Comparison of ENCODE assay signal across 9 cellular contexts in the genomic region with DNA sequence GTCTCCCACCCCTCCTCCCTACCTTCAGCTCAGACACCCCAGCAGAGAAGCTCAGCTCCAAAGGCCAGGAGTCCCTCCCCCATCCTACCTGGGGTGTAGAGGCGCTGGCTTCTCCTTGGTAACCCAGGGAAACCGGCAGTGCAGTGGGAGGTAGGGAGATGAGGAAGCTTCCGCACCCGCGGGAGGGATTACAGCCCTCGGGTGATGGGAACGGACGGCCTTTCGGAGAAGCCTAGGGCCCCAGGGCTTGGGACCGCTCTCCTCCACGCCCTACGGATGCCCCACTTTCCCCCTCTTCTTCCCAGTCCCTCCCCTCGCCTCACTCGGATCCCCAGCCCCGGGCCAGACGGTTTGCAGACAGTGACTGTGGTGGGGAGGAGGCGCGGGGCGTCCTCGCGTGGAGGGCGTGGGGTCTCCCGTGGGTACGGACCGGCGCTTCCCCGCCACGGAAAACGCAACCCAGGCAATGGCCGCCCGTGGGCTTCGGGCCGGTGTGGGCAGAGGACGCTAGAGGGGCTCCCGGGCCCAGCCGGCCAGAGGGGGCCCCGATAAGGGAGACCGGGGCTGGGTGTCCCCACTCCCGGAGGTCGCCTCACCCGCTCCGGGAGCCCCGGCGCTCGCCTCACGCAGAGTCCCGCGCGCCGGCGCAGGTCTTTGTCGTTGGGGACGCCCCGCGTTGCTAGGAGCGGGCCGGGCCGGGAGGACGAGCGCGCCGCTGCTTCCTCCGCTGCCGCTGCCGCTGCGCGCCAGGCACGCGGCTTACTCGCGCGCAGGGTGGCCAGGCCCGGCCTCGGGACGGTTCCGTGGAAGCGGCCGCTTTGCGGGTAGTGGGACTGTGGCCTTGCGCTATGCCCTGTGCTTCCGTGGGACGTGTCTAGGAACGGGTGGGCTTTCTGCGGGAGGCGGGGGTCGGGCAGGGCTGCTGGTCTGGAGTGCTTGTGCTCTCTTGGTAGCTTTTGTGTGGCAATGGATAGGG. TPM values are rescaled to one million over a fixed set of nuclear protein-coding genes. Genes with fewer than 3 reads are reported as not detected.
DNase-seq lines count a peak whose midpoint lies in the region; ATAC-seq, FAIRE-seq and TF ChIP-seq lines count a peak whose summit lies in the region.
"Had no signal": no experiment of that assay in that cellular context is flagged by ENCODE, and none has a peak within 500 bp of the region (broad histone marks: within the 10 kb centered on the region; RNA-seq: fewer than 3 reads in every experiment).

No MANE protein-coding gene starts in this region.

- no peaks in the 10 kb centered on the region for H3K9me3 Mint-ChIP-seq in activated CD4-positive, alpha-beta T cell treated with anti-CD3 and anti-CD28 coated beads for 36 hours (ENCODE audit: low read depth)

- peaks cover 0 to 6% (median 0%) of the 10 kb centered on the region in 4 donors for H3K36me3 ChIP-seq in right lobe of liver

- H3K4me3 ChIP-seq in coronary artery (peak overlapping the region; percentile 73), right lobe of liver (peak overlapping the region; percentile 25 to 42 (median 35))

- peaks cover 17% of the 10 kb centered on the region for H3K36me3 Mint-ChIP-seq in activated CD4-positive, alpha-beta T cell treated with anti-CD3 and anti-CD28 coated beads for 36 hours (ENCODE audit: low read depth)

- no peak for TF ChIP-seq POLR2A in right lobe of liver (IDR thresholded peaks at IDR 0.05)

- H3K4me3 Mint-ChIP-seq in activated CD4-positive, alpha-beta T cell treated with anti-CD3 and anti-CD28 coated beads for 36 hours = peak overlapping the region; percentile 33

- H3K27me3 Mint-ChIP-seq in activated CD4-positive, alpha-beta T cell treated with anti-CD3 and anti-CD28 coated beads for 36 hours = peaks cover 31% of the 10 kb centered on the region

- no peak overlapping the region for H3K27ac Mint-ChIP-seq in activated CD4-positive, alpha-beta T cell treated with anti-CD3 and anti-CD28 coated beads for 36 hours

- CTCF ChIA-PET in activated CD4-positive, alpha-beta T cell treated with anti-CD3 and anti-CD28 coated beads for 36 hours (lab: Charles Lee) = interaction anchor here (0.8 to 3.1 kb wide), 9 partner anchors 8 to 175 kb away, joined by 3 to 15 read pairs (median 4); partner anchors contain the start of gene AARS2

- FAIRE-seq in HTR-8/SVneo (lab: Jason Lieb, UNC) (peak; percentile 72), GM19239 (lab: Jason Lieb, UNC) (no peak)
- FAIRE-seq: endometrium had no signal

- no peaks in the 10 kb centered on the region for H3K9me3 ChIP-seq in right lobe of liver

- H3K4me1 ChIP-seq in right lobe of liver = peaks cover 0 to 13% (median 5%) of the 10 kb centered on the region in 4 donors

- H3K27ac ChIP-seq in coronary artery = no peak overlapping the region
- no peak overlapping the region for H3K27ac ChIP-seq in right lobe of liver

- WGBS in right lobe of liver (ENCODE audit: insufficient coverage, low coverage, low lambda C conversion rate, missing lambda C conversion rate) = 5% methylated on average over 7 of the region's 86 CpGs

- intact Hi-C loops in activated CD4-positive, alpha-beta T cell treated with anti-CD3 and anti-CD28 coated beads for 36 hours (cut with DNase I, micrococcal nuclease) = no loop called here
- intact Hi-C loops in right lobe of liver (cut with DNase I) = no loop called here

- H3K27me3 ChIP-seq in right lobe of liver = peaks cover 0 to 14% of the 10 kb centered on the region in 2 donors

- H3K4me1 Mint-ChIP-seq in activated CD4-positive, alpha-beta T cell treated with anti-CD3 and anti-CD28 coated beads for 36 hours = peaks cover 6% of the 10 kb centered on the region

- POLR2A ChIA-PET in activated CD4-positive, alpha-beta T cell treated with anti-CD3 and anti-CD28 coated beads for 36 hours (lab: Charles Lee) = interaction anchor here (0.9 kb wide), 1 partner anchor 8 kb away, joined by 4 read pairs; no protein-coding TSS in a partner anchor

- TF ChIP-seq CTCF in coronary artery (IDR thresholded peaks at IDR 0.05) (no peak), right lobe of liver (IDR thresholded peaks at IDR 0.05) (no peak)

- ATAC-seq in activated CD4-positive, alpha-beta T cell treated with anti-CD3 and anti-CD28 coated beads for 36 hours = peak; percentile 91
- ATAC-seq in right lobe of liver = peak; percentile 69 to 84 (median 70)
- ATAC-seq in HG02571 (IDR thresholded peaks at IDR 0.05; ENCODE audit: unreplicated experiment) = no peak

- peak; percentile 55 for DNase-seq in AG08395 (ENCODE audit: low spot score)
- no peak for DNase-seq in HTR-8/SVneo (ENCODE audit: insufficient read length, low spot score)
- peak; percentile 78 for DNase-seq in activated CD4-positive, alpha-beta T cell treated with anti-CD3 and anti-CD28 coated beads for 36 hours
- no peak for DNase-seq in coronary artery (ENCODE audit: low spot score)
- peak in 1 of 3 donors; percentile 53 for DNase-seq in right lobe of liver
- peak in 2 of 3 donors; percentile 12 to 37 for DNase-seq in stimulated activated CD4-positive, alpha-beta T cell treated with anti-CD3 and anti-CD28 coated beads, TNF-alpha, amount 100 ng/mL, for 1 hour (ENCODE audit: low read depth in 3 of 3, low spot score in 1 of 3)
- DNase-seq in GM19239 (ENCODE audit: insufficient read length, low spot score) = no peak

RNA-seq across cellular contexts. Expression of gene AARS2, which starts 15.8 kb away (rescaled TPM):
- 10 to 100 TPM; 15.2 to 17.5 TPM for total RNA-seq in activated CD4-positive, alpha-beta T cell treated with anti-CD3 and anti-CD28 coated beads for 36 hours
- total RNA-seq in right lobe of liver = 1 to 10 TPM; 5.5 to 9.8 (median 7.0) TPM

RNA-seq across cellular contexts. Expression of gene TMEM151B, which starts 27.1 kb away (rescaled TPM):
- total RNA-seq in activated CD4-positive, alpha-beta T cell treated with anti-CD3 and anti-CD28 coated beads for 36 hours = under 1 TPM in 1 of 2 experiments, not detected in 1; 0.09 TPM
- not detected for total RNA-seq in right lobe of liver

RNA-seq across cellular contexts. Expression of gene NFKBIE, which starts 32.0 kb away (rescaled TPM):
- total RNA-seq in activated CD4-positive, alpha-beta T cell treated with anti-CD3 and anti-CD28 coated beads for 36 hours = 10 to 100 TPM; 17.2 to 19.9 TPM
- total RNA-seq in right lobe of liver = 10 to 100 TPM in 3 of 6 experiments, 1 to 10 TPM in 3; 2.5 to 30.2 (median 10.8) TPM

RNA-seq across cellular contexts. Expression of gene SLC35B2, which starts 40.0 kb away (rescaled TPM):
- total RNA-seq in activated CD4-positive, alpha-beta T cell treated with anti-CD3 and anti-CD28 coated beads for 36 hours = 10 to 100 TPM; 14.1 TPM
- total RNA-seq in right lobe of liver = 10 to 100 TPM; 15.1 to 29.0 (median 20.9) TPM

RNA-seq across cellular contexts. Expression of gene SPATS1, which starts 45.1 kb away (rescaled TPM):
- total RNA-seq in activated CD4-positive, alpha-beta T cell treated with anti-CD3 and anti-CD28 coated beads for 36 hours = not detected
- not detected for total RNA-seq in right lobe of liver

Comparison
In these comparisons a context has a peak if more than half of its experiments do, and no peak if none do; other contexts are left out.
1. DNase-seq: peak in AG08395 (single experiment), activated CD4-positive, alpha-beta T cell treated with anti-CD3 and anti-CD28 coated beads for 36 hours (single experiment) and stimulated activated CD4-positive, alpha-beta T cell treated with anti-CD3 and anti-CD28 coated beads, TNF-alpha, amount 100 ng/mL, for 1 hour (2 of 3); none in HTR-8/SVneo (single experiment), coronary artery (single experiment) and GM19239 (single experiment).